In the genomic region with DNA sequence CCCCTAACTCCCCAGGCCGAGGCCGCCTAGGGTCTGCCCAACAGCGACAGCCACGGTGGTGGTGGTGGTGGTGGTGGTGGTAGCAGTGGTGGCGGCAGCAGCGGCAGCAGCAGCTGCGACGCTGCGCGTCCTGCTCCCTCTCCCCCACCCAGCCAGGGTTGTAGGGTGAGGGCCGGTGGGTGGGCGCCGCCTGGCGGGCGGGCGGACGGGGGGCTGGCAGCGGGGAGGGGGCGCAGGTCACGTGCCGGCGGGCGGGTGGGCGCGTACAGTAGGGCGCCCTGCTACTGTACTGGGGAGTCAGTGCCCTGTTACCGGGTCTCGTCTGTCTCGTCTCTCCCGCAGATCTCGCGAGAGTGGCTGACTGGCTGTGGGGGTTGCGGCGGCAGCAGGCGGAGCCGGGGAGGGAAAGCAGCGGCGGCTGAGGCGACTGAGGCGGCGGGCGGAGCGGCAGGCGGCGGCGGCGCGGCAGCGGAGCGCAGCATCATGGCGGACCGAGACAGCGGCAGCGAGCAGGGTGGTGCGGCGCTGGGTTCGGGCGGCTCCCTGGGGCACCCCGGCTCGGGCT, we compare ENCODE assay signal across 8 cellular contexts. TPM values are rescaled to one million over a fixed set of nuclear protein-coding genes. Genes with fewer than 3 reads are reported as not detected.
DNase-seq lines count a peak whose midpoint lies in the region; ATAC-seq and TF ChIP-seq lines count a peak whose summit lies in the region.

A gene (plus strand): TSS at position 411 of the 565 bp plus-strand sequence. CDS start 73 bp downstream, at position 484.

- H3K27me3 ChIP-seq in kidney epithelial cell (ENCODE audit: control insufficient read depth, insufficient read depth, low read length) = peaks cover 6% of the 10 kb centered on the region

- ATAC-seq in GM19035 (IDR thresholded peaks at IDR 0.05; ENCODE audit: unreplicated experiment) (peak; percentile 87), HG03342 (IDR thresholded peaks at IDR 0.05; ENCODE audit: unreplicated experiment) (peak; percentile 88)
- ATAC-seq in central memory CD8-positive, alpha-beta T cell (replicated peaks; ENCODE audit: extremely low read depth, poor library complexity, severe bottlenecking) = peak; percentile 90

- peak within 1 kb of the TSS; percentile 82 for H3K4me3 ChIP-seq in kidney epithelial cell (ENCODE audit: low read depth, low read length)

- H3K9me3 Mint-ChIP-seq in central memory CD8-positive, alpha-beta T cell = no peaks in the 10 kb centered on the region

- TF ChIP-seq CTCF in kidney epithelial cell (IDR thresholded peaks at IDR 0.05; ENCODE audit: insufficient read depth, low read length, poor library complexity, severe bottlenecking) = no peak

- peaks cover 8% of the 10 kb centered on the region for H3K36me3 Mint-ChIP-seq in central memory CD8-positive, alpha-beta T cell (ENCODE audit: insufficient read depth)

- no peaks in the 10 kb centered on the region for H3K27me3 Mint-ChIP-seq in central memory CD8-positive, alpha-beta T cell

- peak within 1 kb of the TSS; percentile 93 for H3K27ac Mint-ChIP-seq in central memory CD8-positive, alpha-beta T cell (ENCODE audit: low read depth)

- no peaks in the 10 kb centered on the region for H3K36me3 ChIP-seq in kidney epithelial cell (ENCODE audit: control insufficient read depth, insufficient read depth, low read length)

- peak within 1 kb of the TSS; percentile 91 for H3K4me3 Mint-ChIP-seq in central memory CD8-positive, alpha-beta T cell

- peak; percentile 96 for DNase-seq in AG20443 (ENCODE audit: low spot score)
- DNase-seq in NCI-H446 (lab: John Stamatoyannopoulos, UW) = peak; percentile 79 to 91
- peak; percentile 89 for DNase-seq in activated CD4-positive, CD25-positive, alpha-beta regulatory T cell treated with anti-CD3 and anti-CD28 coated beads, Interleukin-2, amount 50 U/mL, for 16 hours (ENCODE audit: low read depth, low spot score)
- DNase-seq in central memory CD8-positive, alpha-beta T cell (ENCODE audit: low spot score in 2 of 2) = peak; percentile 94 to 97
- peak; percentile 67 for DNase-seq in kidney epithelial cell (ENCODE audit: low read depth)
- DNase-seq in stimulated activated CD4-positive, alpha-beta T cell treated with anti-CD3 and anti-CD28 coated beads, Interleukin-15, amount 100 ng/mL, for 24 hours = peak; percentile 97

- peaks cover 69% of the 10 kb centered on the region for H3K4me1 Mint-ChIP-seq in central memory CD8-positive, alpha-beta T cell

RNA-seq across cellular contexts. Expression of the gene that starts here (rescaled TPM):
- total RNA-seq in kidney epithelial cell = 6.0 and 7.1 TPM in 2 replicates

Comparison
In these comparisons a context has a peak if more than half of its experiments do, and no peak if none do; other contexts are left out.
1. Peak in every context shown above with its lines: DNase-seq, ATAC-seq and H3K4me3 ChIP-seq.